2 cellular contexts compared by ENCODE assay signal in genomic region chr2:199306116-199306515, GRCh38.
A peak's percentile ranks its signal among the peaks of the same experiment; 100 is the strongest.
TF ChIP-seq lines count a peak whose summit lies in the region.

No MANE protein-coding gene starts in this region.

TF ChIP-seq in A549, 52 proteins besides CTCF, POLR2A, EP300 and RAD21:
- TF ChIP-seq, protein P1, sequence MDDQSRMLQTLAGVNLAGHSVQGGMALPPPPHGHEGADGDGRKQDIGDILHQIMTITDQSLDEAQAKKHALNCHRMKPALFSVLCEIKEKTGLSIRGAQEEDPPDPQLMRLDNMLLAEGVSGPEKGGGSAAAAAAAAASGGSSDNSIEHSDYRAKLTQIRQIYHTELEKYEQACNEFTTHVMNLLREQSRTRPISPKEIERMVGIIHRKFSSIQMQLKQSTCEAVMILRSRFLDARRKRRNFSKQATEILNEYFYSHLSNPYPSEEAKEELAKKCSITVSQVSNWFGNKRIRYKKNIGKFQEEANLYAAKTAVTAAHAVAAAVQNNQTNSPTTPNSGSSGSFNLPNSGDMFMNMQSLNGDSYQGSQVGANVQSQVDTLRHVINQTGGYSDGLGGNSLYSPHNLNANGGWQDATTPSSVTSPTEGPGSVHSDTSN (IDR thresholded peaks at IDR 0.05), result no peak
- TF ChIP-seq ZFP36 (IDR thresholded peaks at IDR 0.05; ENCODE audit: borderline replicate concordance, partially characterized antibody), result no peak
- no peak for TF ChIP-seq ESRRA (IDR thresholded peaks at IDR 0.05; ENCODE audit: borderline replicate concordance, low read length)
- peak; percentile 45 for TF ChIP-seq MAFK (IDR thresholded peaks at IDR 0.05; ENCODE audit: partially characterized antibody)

TF ChIP-seq in K562, 482 proteins besides CTCF, POLR2A, EP300 and RAD21 (continued from another document):
- peak; percentile 35; the same call in 1 of the 2 replicates for TF ChIP-seq ZNF316 (IDR thresholded peaks at IDR 0.05)
